Comparison of ENCODE assay signal across 2 cellular contexts in the genomic region with DNA sequence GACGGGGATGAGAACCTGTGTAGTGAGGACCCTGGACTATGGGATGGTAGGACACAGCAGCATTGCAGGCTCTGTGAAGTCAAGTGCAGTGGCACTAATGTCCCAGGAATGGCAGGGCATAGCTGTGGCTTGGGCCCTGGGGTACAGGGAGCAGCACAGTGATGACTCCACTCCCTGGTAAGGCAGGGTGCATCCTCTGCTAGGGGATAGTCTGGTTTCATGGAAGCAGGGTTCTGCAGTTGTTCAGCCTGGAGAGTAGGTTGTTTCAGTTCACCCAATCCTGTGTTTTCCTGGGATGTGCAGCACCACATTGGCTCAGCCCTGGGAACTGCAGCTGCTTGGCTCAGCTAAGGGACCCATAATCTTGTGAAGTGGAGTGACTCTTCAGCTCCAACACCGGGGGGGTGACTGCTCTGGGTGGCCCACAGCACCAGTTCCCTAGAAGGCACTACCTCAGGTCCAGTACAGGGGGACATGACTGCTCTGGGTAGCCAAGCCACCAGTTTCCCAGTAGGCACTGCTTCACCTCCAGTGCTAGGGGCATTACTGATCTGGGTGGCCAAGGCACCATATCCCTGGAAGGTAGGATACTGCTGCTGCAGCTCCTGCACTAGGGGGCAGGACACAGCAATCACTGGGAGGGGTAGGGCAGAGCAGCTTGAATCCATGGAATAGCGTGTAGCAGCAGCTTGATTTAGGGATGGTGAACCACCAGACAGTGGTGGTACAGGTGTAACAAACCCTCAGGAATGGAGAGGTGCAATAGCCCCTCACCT.
TF ChIP-seq lines count a peak whose summit lies in the region.

No MANE protein-coding gene starts in this region.

TF ChIP-seq in HCT116, 20 proteins besides CTCF, POLR2A, EP300 and RAD21 (continued from another document):
- TF ChIP-seq, protein P1, sequence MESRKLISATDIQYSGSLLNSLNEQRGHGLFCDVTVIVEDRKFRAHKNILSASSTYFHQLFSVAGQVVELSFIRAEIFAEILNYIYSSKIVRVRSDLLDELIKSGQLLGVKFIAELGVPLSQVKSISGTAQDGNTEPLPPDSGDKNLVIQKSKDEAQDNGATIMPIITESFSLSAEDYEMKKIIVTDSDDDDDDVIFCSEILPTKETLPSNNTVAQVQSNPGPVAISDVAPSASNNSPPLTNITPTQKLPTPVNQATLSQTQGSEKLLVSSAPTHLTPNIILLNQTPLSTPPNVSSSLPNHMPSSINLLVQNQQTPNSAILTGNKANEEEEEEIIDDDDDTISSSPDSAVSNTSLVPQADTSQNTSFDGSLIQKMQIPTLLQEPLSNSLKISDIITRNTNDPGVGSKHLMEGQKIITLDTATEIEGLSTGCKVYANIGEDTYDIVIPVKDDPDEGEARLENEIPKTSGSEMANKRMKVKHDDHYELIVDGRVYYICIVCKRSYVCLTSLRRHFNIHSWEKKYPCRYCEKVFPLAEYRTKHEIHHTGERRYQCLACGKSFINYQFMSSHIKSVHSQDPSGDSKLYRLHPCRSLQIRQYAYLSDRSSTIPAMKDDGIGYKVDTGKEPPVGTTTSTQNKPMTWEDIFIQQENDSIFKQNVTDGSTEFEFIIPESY (IDR thresholded peaks at IDR 0.05; ENCODE audit: extremely low read depth, insufficient replicate concordance, low read length), result no peak
- TF ChIP-seq ELF1 (IDR thresholded peaks at IDR 0.05; ENCODE audit: borderline replicate concordance, low read depth) (no peak), ZFX (IDR thresholded peaks at IDR 0.05) (no peak)

TF ChIP-seq in WTC11, 78 proteins besides CTCF, POLR2A, EP300 and RAD21 (continued from another document):
- TF ChIP-seq, protein P2, sequence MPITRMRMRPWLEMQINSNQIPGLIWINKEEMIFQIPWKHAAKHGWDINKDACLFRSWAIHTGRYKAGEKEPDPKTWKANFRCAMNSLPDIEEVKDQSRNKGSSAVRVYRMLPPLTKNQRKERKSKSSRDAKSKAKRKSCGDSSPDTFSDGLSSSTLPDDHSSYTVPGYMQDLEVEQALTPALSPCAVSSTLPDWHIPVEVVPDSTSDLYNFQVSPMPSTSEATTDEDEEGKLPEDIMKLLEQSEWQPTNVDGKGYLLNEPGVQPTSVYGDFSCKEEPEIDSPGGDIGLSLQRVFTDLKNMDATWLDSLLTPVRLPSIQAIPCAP (CRISPR knock-in tag; IDR thresholded peaks at IDR 0.05), result no peak
- no peak for TF ChIP-seq CBFB (CRISPR knock-in tag; IDR thresholded peaks at IDR 0.05; ENCODE audit: low read depth)
- TF ChIP-seq MXD4 (CRISPR knock-in tag; IDR thresholded peaks at IDR 0.05; ENCODE audit: borderline replicate concordance), result no peak
- TF ChIP-seq, protein P3, sequence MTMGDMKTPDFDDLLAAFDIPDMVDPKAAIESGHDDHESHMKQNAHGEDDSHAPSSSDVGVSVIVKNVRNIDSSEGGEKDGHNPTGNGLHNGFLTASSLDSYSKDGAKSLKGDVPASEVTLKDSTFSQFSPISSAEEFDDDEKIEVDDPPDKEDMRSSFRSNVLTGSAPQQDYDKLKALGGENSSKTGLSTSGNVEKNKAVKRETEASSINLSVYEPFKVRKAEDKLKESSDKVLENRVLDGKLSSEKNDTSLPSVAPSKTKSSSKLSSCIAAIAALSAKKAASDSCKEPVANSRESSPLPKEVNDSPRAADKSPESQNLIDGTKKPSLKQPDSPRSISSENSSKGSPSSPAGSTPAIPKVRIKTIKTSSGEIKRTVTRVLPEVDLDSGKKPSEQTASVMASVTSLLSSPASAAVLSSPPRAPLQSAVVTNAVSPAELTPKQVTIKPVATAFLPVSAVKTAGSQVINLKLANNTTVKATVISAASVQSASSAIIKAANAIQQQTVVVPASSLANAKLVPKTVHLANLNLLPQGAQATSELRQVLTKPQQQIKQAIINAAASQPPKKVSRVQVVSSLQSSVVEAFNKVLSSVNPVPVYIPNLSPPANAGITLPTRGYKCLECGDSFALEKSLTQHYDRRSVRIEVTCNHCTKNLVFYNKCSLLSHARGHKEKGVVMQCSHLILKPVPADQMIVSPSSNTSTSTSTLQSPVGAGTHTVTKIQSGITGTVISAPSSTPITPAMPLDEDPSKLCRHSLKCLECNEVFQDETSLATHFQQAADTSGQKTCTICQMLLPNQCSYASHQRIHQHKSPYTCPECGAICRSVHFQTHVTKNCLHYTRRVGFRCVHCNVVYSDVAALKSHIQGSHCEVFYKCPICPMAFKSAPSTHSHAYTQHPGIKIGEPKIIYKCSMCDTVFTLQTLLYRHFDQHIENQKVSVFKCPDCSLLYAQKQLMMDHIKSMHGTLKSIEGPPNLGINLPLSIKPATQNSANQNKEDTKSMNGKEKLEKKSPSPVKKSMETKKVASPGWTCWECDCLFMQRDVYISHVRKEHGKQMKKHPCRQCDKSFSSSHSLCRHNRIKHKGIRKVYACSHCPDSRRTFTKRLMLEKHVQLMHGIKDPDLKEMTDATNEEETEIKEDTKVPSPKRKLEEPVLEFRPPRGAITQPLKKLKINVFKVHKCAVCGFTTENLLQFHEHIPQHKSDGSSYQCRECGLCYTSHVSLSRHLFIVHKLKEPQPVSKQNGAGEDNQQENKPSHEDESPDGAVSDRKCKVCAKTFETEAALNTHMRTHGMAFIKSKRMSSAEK (CRISPR knock-in tag; IDR thresholded peaks at IDR 0.05; ENCODE audit: borderline replicate concordance), result no peak
- TF ChIP-seq TP53 (CRISPR knock-in tag; IDR thresholded peaks at IDR 0.05), result no peak
- TF ChIP-seq NR2C2 (CRISPR knock-in tag; IDR thresholded peaks at IDR 0.05), result no peak
- TF ChIP-seq ZBTB21 (CRISPR knock-in tag; IDR thresholded peaks at IDR 0.05; ENCODE audit: borderline replicate concordance), result no peak
- TF ChIP-seq MYBL2 (CRISPR knock-in tag; IDR thresholded peaks at IDR 0.05), result no peak
- TF ChIP-seq, protein P4, sequence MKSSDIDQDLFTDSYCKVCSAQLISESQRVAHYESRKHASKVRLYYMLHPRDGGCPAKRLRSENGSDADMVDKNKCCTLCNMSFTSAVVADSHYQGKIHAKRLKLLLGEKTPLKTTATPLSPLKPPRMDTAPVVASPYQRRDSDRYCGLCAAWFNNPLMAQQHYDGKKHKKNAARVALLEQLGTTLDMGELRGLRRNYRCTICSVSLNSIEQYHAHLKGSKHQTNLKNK (CRISPR knock-in tag; IDR thresholded peaks at IDR 0.05), result no peak
- TF ChIP-seq, protein P5, sequence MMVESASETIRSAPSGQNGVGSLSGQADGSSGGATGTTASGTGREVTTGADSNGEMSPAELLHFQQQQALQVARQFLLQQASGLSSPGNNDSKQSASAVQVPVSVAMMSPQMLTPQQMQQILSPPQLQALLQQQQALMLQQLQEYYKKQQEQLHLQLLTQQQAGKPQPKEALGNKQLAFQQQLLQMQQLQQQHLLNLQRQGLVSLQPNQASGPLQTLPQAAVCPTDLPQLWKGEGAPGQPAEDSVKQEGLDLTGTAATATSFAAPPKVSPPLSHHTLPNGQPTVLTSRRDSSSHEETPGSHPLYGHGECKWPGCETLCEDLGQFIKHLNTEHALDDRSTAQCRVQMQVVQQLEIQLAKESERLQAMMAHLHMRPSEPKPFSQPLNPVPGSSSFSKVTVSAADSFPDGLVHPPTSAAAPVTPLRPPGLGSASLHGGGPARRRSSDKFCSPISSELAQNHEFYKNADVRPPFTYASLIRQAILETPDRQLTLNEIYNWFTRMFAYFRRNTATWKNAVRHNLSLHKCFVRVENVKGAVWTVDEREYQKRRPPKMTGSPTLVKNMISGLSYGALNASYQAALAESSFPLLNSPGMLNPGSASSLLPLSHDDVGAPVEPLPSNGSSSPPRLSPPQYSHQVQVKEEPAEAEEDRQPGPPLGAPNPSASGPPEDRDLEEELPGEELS (CRISPR knock-in tag; IDR thresholded peaks at IDR 0.05), result no peak
- no peak for TF ChIP-seq GTF2I (CRISPR knock-in tag; conservative IDR thresholded peaks at IDR 0.05)
- TF ChIP-seq, protein P6, sequence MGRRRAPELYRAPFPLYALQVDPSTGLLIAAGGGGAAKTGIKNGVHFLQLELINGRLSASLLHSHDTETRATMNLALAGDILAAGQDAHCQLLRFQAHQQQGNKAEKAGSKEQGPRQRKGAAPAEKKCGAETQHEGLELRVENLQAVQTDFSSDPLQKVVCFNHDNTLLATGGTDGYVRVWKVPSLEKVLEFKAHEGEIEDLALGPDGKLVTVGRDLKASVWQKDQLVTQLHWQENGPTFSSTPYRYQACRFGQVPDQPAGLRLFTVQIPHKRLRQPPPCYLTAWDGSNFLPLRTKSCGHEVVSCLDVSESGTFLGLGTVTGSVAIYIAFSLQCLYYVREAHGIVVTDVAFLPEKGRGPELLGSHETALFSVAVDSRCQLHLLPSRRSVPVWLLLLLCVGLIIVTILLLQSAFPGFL (CRISPR knock-in tag; IDR thresholded peaks at IDR 0.05; ENCODE audit: borderline replicate concordance), result no peak
- TF ChIP-seq, protein P7, sequence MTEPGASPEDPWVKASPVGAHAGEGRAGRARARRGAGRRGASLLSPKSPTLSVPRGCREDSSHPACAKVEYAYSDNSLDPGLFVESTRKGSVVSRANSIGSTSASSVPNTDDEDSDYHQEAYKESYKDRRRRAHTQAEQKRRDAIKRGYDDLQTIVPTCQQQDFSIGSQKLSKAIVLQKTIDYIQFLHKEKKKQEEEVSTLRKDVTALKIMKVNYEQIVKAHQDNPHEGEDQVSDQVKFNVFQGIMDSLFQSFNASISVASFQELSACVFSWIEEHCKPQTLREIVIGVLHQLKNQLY (CRISPR knock-in tag; IDR thresholded peaks at IDR 0.05), result no peak
- TF ChIP-seq, protein P8, sequence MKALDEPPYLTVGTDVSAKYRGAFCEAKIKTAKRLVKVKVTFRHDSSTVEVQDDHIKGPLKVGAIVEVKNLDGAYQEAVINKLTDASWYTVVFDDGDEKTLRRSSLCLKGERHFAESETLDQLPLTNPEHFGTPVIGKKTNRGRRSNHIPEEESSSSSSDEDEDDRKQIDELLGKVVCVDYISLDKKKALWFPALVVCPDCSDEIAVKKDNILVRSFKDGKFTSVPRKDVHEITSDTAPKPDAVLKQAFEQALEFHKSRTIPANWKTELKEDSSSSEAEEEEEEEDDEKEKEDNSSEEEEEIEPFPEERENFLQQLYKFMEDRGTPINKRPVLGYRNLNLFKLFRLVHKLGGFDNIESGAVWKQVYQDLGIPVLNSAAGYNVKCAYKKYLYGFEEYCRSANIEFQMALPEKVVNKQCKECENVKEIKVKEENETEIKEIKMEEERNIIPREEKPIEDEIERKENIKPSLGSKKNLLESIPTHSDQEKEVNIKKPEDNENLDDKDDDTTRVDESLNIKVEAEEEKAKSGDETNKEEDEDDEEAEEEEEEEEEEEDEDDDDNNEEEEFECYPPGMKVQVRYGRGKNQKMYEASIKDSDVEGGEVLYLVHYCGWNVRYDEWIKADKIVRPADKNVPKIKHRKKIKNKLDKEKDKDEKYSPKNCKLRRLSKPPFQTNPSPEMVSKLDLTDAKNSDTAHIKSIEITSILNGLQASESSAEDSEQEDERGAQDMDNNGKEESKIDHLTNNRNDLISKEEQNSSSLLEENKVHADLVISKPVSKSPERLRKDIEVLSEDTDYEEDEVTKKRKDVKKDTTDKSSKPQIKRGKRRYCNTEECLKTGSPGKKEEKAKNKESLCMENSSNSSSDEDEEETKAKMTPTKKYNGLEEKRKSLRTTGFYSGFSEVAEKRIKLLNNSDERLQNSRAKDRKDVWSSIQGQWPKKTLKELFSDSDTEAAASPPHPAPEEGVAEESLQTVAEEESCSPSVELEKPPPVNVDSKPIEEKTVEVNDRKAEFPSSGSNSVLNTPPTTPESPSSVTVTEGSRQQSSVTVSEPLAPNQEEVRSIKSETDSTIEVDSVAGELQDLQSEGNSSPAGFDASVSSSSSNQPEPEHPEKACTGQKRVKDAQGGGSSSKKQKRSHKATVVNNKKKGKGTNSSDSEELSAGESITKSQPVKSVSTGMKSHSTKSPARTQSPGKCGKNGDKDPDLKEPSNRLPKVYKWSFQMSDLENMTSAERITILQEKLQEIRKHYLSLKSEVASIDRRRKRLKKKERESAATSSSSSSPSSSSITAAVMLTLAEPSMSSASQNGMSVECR (CRISPR knock-in tag; IDR thresholded peaks at IDR 0.05; ENCODE audit: borderline replicate concordance), result no peak
- TF ChIP-seq, protein P9, sequence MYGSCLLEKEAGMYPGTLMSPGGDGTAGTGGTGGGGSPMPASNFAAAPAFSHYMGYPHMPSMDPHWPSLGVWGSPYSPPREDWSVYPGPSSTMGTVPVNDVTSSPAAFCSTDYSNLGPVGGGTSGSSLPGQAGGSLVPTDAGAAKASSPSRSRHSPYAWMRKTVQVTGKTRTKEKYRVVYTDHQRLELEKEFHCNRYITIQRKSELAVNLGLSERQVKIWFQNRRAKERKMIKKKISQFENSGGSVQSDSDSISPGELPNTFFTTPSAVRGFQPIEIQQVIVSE (CRISPR knock-in tag; IDR thresholded peaks at IDR 0.05; ENCODE audit: borderline replicate concordance), result no peak
- no peak for TF ChIP-seq ZNF219 (CRISPR knock-in tag; IDR thresholded peaks at IDR 0.05; ENCODE audit: borderline replicate concordance)
